In genomic region chr7:138221388-138221787, GRCh38 we compare ENCODE assay signal across 4 cellular contexts.
DNase-seq lines count a peak whose midpoint lies in the region; ATAC-seq, FAIRE-seq and TF ChIP-seq lines count a peak whose summit lies in the region.
"Not testable (repeated sequence)": the region's sequence is repeated elsewhere in the genome, so short reads cannot be mapped to it uniquely, and the experiment has no call there.

No MANE protein-coding gene starts in this region.

- not testable (repeated sequence) for H3K14ac ChIP-seq in H1 (ENCODE audit: insufficient read length)

- H3K36me3 ChIP-seq in astrocyte (ENCODE audit: insufficient read depth, low read length); HepG2 (replicated peaks in 1 of 2; ENCODE audit: control insufficient read depth in 1 of 2, insufficient read depth in 2 of 2, low read length in 2 of 2): not testable (repeated sequence)
- H3K36me3 ChIP-seq in H1 (ENCODE audit: control insufficient read depth in 2 of 4, insufficient read depth in 4 of 4, low read length in 3 of 4) (peaks cover 0 to 28% (median 11%) of the 10 kb centered on the region in 4 experiments; a peak in 5 of 8 replicates), neural progenitor cell (peaks cover 26% of the 10 kb centered on the region)

- not testable (repeated sequence) for H3K23me2 ChIP-seq in H1 (ENCODE audit: low read depth, low read length)

- TF ChIP-seq POLR2A in H1 (IDR thresholded peaks at IDR 0.05; ENCODE audit: control extremely low read depth in 1 of 2, low read depth in 2 of 2, low read length in 2 of 2); HepG2 (IDR thresholded peaks at IDR 0.05; ENCODE audit: insufficient read depth in 1 of 2, low read depth in 2 of 2, low read length in 2 of 2): not testable (repeated sequence)

- H3K27ac Mint-ChIP-seq in astrocyte (ENCODE audit: unreplicated experiment) = peak overlapping the region; percentile 93
- peak overlapping the region; percentile 44 for H3K27ac Mint-ChIP-seq in neural progenitor cell

- CTCF ChIA-PET in H1 (lab: Charles Lee; ENCODE audit: partially characterized antibody) = interaction anchor here (0.9 kb wide), 1 partner anchor 27 kb away, joined by 3 read pairs; no protein-coding TSS in a partner anchor
- CTCF ChIA-PET in HepG2 (lab: Yijun Ruan, JAX; ENCODE audit: low intra/inter-chr PET ratio, low total read pairs) = not testable (repeated sequence)

- not testable (repeated sequence) for H3K27me3 Mint-ChIP-seq in astrocyte (ENCODE audit: low read depth, unreplicated experiment)
- peaks cover 11% of the 10 kb centered on the region for H3K27me3 Mint-ChIP-seq in neural progenitor cell (ENCODE audit: insufficient read depth, low read depth)

- not testable (repeated sequence) for H2BK20ac ChIP-seq in H1 (ENCODE audit: low read length)

- not testable (repeated sequence) for H4K8ac ChIP-seq in H1 (ENCODE audit: extremely low read depth, insufficient read depth, low read length)

- H4K20me1 ChIP-seq in astrocyte (ENCODE audit: insufficient read depth, low read length); H1 (replicated peaks in 1 of 2; ENCODE audit: control insufficient read depth in 1 of 2, insufficient read depth in 2 of 2, low read length in 2 of 2); HepG2 (ENCODE audit: insufficient read depth, low read length); neural progenitor cell (ENCODE audit: low read depth): not testable (repeated sequence)

- not testable (repeated sequence) for H2BK5ac ChIP-seq in H1 (ENCODE audit: low read depth, low read length)

- H3K27ac ChIP-seq in astrocyte (ENCODE audit: low read depth, low read length); H1 (ENCODE audit: low read depth, low read length); HepG2 (ENCODE audit: extremely low read length, insufficient read depth, low read length): not testable (repeated sequence)
- H3K27ac ChIP-seq in neural progenitor cell = peak overlapping the region; percentile 96

- H3F3A ChIP-seq in neural progenitor cell (ENCODE audit: low read depth) = peaks cover 42% of the 10 kb centered on the region

- FAIRE-seq in astrocyte (lab: Jason Lieb, UNC); H1 (lab: Jason Lieb, UNC); HepG2 (lab: Jason Lieb, UNC): not testable (repeated sequence)

- TF ChIP-seq EP300 in H1 (IDR thresholded peaks at IDR 0.05; ENCODE audit: borderline replicate concordance in 1 of 2, low read depth in 2 of 2, low read length in 2 of 2); HepG2 (IDR thresholded peaks at IDR 0.05; ENCODE audit: low read depth in 2 of 2, low read length in 2 of 2); HepG2 (CRISPR knock-in tag; IDR thresholded peaks at IDR 0.05; ENCODE audit: borderline replicate concordance): not testable (repeated sequence)

- not testable (repeated sequence) for H3K56ac ChIP-seq in H1 (replicated peaks; ENCODE audit: insufficient read length, low read depth, low read length)

- not testable (repeated sequence) for H3K79me2 ChIP-seq in astrocyte (ENCODE audit: insufficient read depth, low read length); H1 (ENCODE audit: control insufficient read depth in 1 of 2, insufficient read depth in 2 of 2, low read length in 2 of 2); HepG2 (ENCODE audit: insufficient read depth, low read length); neural progenitor cell (ENCODE audit: low read depth)

- in situ Hi-C loops in HepG2 (cut with HindIII; ENCODE audit: extremely low pct_ligation_motif_present, low pct_unique_long_range_greater_than_20kb) = not testable (repeated sequence)

- H3K4me1 Mint-ChIP-seq in astrocyte (ENCODE audit: low read depth, unreplicated experiment); neural progenitor cell: not testable (repeated sequence)

- 87% methylated on average over 4 of the region's 4 CpGs; no CpG with 5 or more reads in 1 of the 2 experiments for WGBS in H1 (ENCODE audit: extremely low coverage in 1 of 2, insufficient coverage in 1 of 2, insufficient read length in 1 of 2, insufficient replicate concordance in 2 of 2, low coverage in 1 of 2, low lambda C conversion rate in 2 of 2, missing lambda C conversion rate in 1 of 2), 2 experiments
- WGBS in HepG2 (ENCODE audit: low lambda C conversion rate) = 80% methylated on average over 4 of the region's 4 CpGs

- H3K4me3 Mint-ChIP-seq in astrocyte (ENCODE audit: unreplicated experiment) = not testable (repeated sequence)
- peak overlapping the region; percentile 38 for H3K4me3 Mint-ChIP-seq in neural progenitor cell

- H4K91ac ChIP-seq in H1 (replicated peaks; ENCODE audit: insufficient read length, low read length) = peak overlapping the region; percentile 12

- not testable (repeated sequence) for H3K4ac ChIP-seq in H1 (replicated peaks; ENCODE audit: insufficient read length, low read depth, low read length)

- not testable (repeated sequence) for DNase-seq in astrocyte (ENCODE audit: low read depth); H1 (ENCODE audit: low read depth in 1 of 2, low spot score in 2 of 2); HepG2 (ENCODE audit: low spot score); neural progenitor cell (ENCODE audit: low spot score)

- not testable (repeated sequence) for H2BK15ac ChIP-seq in H1 (ENCODE audit: low read length)

- intact Hi-C loops in HepG2 (cut with micrococcal nuclease; ENCODE audit: unreplicated experiment) = not testable (repeated sequence)

- not testable (repeated sequence) for H3K4me3 ChIP-seq in astrocyte (ENCODE audit: insufficient read depth, low read depth, low read length); H1 (ENCODE audit: extremely low read depth in 1 of 4, insufficient read depth in 2 of 4, low read depth in 3 of 4, low read length in 4 of 4); HepG2 (replicated peaks in 1 of 3; ENCODE audit: insufficient read depth in 1 of 3, low read depth in 2 of 3, low read length in 3 of 3); neural progenitor cell

- H3K4me2 ChIP-seq in astrocyte (ENCODE audit: low read length); H1 (ENCODE audit: insufficient read depth in 1 of 2, low read depth in 2 of 2, low read length in 2 of 2); HepG2 (ENCODE audit: low read depth, low read length); neural progenitor cell: not testable (repeated sequence)

- not testable (repeated sequence) for BruUV-seq in HepG2 (replicated peaks; lab: Mats Ljungman, UMichigan)

- POLR2A ChIA-PET in H1 (lab: Charles Lee; ENCODE audit: partially characterized antibody); HepG2 (lab: Yijun Ruan, JAX): not testable (repeated sequence)

- peaks cover 18% of the 10 kb centered on the region for H3K9me3 Mint-ChIP-seq in astrocyte (ENCODE audit: unreplicated experiment)
- peaks cover 79% of the 10 kb centered on the region for H3K9me3 Mint-ChIP-seq in neural progenitor cell

- not testable (repeated sequence) for H3K27me3 ChIP-seq in astrocyte (ENCODE audit: insufficient read depth, low read length); H1 (replicated peaks in 1 of 4; ENCODE audit: control insufficient read depth in 3 of 4, extremely low read depth in 1 of 4, insufficient read depth in 3 of 4, low read length in 3 of 4); HepG2 (ENCODE audit: control insufficient read depth in 1 of 2, insufficient read depth in 2 of 2, low read length in 2 of 2); neural progenitor cell

- not testable (repeated sequence) for H2BK120ac ChIP-seq in H1 (replicated peaks; ENCODE audit: low read depth, low read length)

- not testable (repeated sequence) for H3K4me1 ChIP-seq in astrocyte (ENCODE audit: insufficient read depth, low read length); H1 (replicated peaks in 1 of 4; ENCODE audit: control insufficient read depth in 3 of 4, insufficient read depth in 4 of 4, low read length in 3 of 4)
- peaks cover 28% of the 10 kb centered on the region for H3K4me1 ChIP-seq in HepG2 (ENCODE audit: insufficient read depth, low read length)
- H3K4me1 ChIP-seq in neural progenitor cell = peaks cover 13% of the 10 kb centered on the region

- not testable (repeated sequence) for H3K18ac ChIP-seq in H1 (ENCODE audit: extremely low read depth, low read length)

- not testable (repeated sequence) for H3K9ac ChIP-seq in astrocyte (ENCODE audit: low read length); H1 (replicated peaks in 1 of 4; ENCODE audit: extremely low read depth in 1 of 4, low read depth in 3 of 4, low read length in 3 of 4); HepG2 (ENCODE audit: insufficient read depth, low read depth, low read length); neural progenitor cell

- H2AFZ ChIP-seq in astrocyte (ENCODE audit: low read depth, low read length) = peak overlapping the region; percentile 30
- H2AFZ ChIP-seq in H1 (ENCODE audit: low read length) = 0 out of 2 replicates have a peak overlapping the region, but pooled peaks have one; percentile 31
- not testable (repeated sequence) for H2AFZ ChIP-seq in HepG2 (ENCODE audit: low read length); neural progenitor cell (replicated peaks)

- ATAC-seq in HepG2 = not testable (repeated sequence)

- not testable (repeated sequence) for TF ChIP-seq RAD21 in H1 (IDR thresholded peaks at IDR 0.05 in 1 of 2, conservative IDR thresholded peaks at IDR 0.05 in 1 of 2; ENCODE audit: low read depth in 2 of 2, low read length in 2 of 2); HepG2 (CRISPR knock-in tag; IDR thresholded peaks at IDR 0.05)

- H2AK5ac ChIP-seq in H1 (ENCODE audit: low read depth, low read length) = not testable (repeated sequence)

- H4K5ac ChIP-seq in H1 (ENCODE audit: insufficient read length, low read depth, low read length) = not testable (repeated sequence)

- TF ChIP-seq CTCF in astrocyte (IDR thresholded peaks at IDR 0.05; ENCODE audit: insufficient read depth, low read depth, low read length); H1 (IDR thresholded peaks at IDR 0.05; ENCODE audit: control extremely low read depth in 1 of 3, insufficient read depth in 1 of 3, low read depth in 1 of 3, low read length in 3 of 3); HepG2 (CRISPR knock-in tag; IDR thresholded peaks at IDR 0.05); neural progenitor cell (IDR thresholded peaks at IDR 0.05): not testable (repeated sequence)

- H3K36me3 Mint-ChIP-seq in astrocyte (ENCODE audit: low read depth, unreplicated experiment) = not testable (repeated sequence)
- H3K36me3 Mint-ChIP-seq in neural progenitor cell = peaks cover 24% of the 10 kb centered on the region

- H3K23ac ChIP-seq in H1 (ENCODE audit: insufficient read length) = not testable (repeated sequence)

- H3K9me3 ChIP-seq in astrocyte (ENCODE audit: insufficient read depth, low read depth, low read length) = not testable (repeated sequence)
- H3K9me3 ChIP-seq in H1 (ENCODE audit: insufficient read depth in 2 of 2, low read depth in 1 of 2, low read length in 1 of 2) (peaks cover 32 to 45% of the 10 kb centered on the region in 2 experiments), HepG2 (ENCODE audit: low read length) (peaks cover 21% of the 10 kb centered on the region), neural progenitor cell (ENCODE audit: low read depth) (peaks cover 42% of the 10 kb centered on the region)

- not testable (repeated sequence) for H2BK12ac ChIP-seq in H1 (ENCODE audit: low read depth, low read length)

- H3K79me1 ChIP-seq in H1 (ENCODE audit: low read depth, low read length) = not testable (repeated sequence)
